In the genomic region with DNA sequence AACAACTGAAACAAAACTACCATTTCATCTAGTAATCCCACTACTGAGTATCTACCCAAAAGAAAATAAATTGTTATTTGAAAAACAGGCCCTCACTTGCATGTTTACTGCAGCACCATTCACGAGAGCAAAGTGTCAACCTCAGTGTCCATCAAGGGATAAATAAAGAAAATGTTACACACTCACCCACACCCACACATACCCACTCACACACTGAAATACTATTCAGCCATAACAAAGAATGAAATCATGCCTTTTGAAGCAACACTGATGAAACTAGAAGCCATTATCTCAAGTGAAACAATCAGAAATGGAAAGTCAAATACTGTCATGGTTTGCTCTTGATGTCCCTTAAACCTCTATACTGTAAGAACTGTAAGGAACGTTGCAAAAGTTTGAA, we compare ENCODE assay signal across 27 cellular contexts. TPM values are rescaled to one million over a fixed set of nuclear protein-coding genes. Genes with fewer than 3 reads are reported as not detected.
"Had no signal": no experiment of that assay in that cellular context is flagged by ENCODE, and none has a peak within 500 bp of the region (broad histone marks: within the 10 kb centered on the region; RNA-seq: fewer than 3 reads in every experiment).

No MANE protein-coding gene starts in this region.

- FAIRE-seq: bronchial epithelial cell had no signal

- H3K4me3 Mint-ChIP-seq: activated CD8-positive, alpha-beta memory T cell treated with anti-CD3 and anti-CD28 coated beads, Interleukin-2, amount 10 ng/mL, durations not matched to agents 7 days and 5 days had no signal

- DNase-seq: activated CD4-positive, CD25-positive, alpha-beta regulatory T cell; activated CD8-positive, alpha-beta memory T cell treated with anti-CD3 and anti-CD28 coated beads, Interleukin-2, amount 10 ng/mL, durations not matched to agents 7 days and 5 days; activated effector memory CD4-positive, alpha-beta T cell treated with Interleukin-2 at 50 U/mL for 16 hours; activated naive CD4-positive, alpha-beta T cell treated with Interleukin-2 at 50 U/mL for 16 hours; amniotic stem cell; body of pancreas; central memory CD4-positive, alpha-beta T cell; MG63; MV-4-11; NCI-H1092 treated with DMSO at 0.1 percent for 48 hours; NCI-H1417 treated with DMSO at 0.1 percent for 48 hours; NCI-H1694; NCI-H2029; NCI-H2107; NCI-H2171 treated with DMSO at 0.1 percent for 48 hours; NCI-H345; NCI-H510A; NK-92 treated with Interleukin-12 subunit alpha and Interleukin-12 subunit beta, amount 100 ng/mL, for 24 hours; OCI-M1; Peyer's patch; Right ventricle myocardium superior; SJCRH30; SK-N-SH had no signal

- H3K27ac Mint-ChIP-seq: activated CD8-positive, alpha-beta memory T cell treated with anti-CD3 and anti-CD28 coated beads, Interleukin-2, amount 10 ng/mL, durations not matched to agents 7 days and 5 days had no signal

- ATAC-seq: activated CD8-positive, alpha-beta memory T cell treated with anti-CD3 and anti-CD28 coated beads, Interleukin-2, amount 10 ng/mL, durations not matched to agents 7 days and 5 days; body of pancreas had no signal

- H3K36me3 Mint-ChIP-seq: activated CD8-positive, alpha-beta memory T cell treated with anti-CD3 and anti-CD28 coated beads, Interleukin-2, amount 10 ng/mL, durations not matched to agents 7 days and 5 days had no signal

RNA-seq across cellular contexts. Expression of a gene that starts 44.8 kb away (rescaled TPM):
- total RNA-seq: ascending aorta; bronchial epithelial cell; chondrocyte; Right ventricle myocardium superior; SJCRH30; T-helper 2 cell treated with Interferon-gamma antibody and Interleukin-4, amounts not matched to agents 100 ng/mL and 5 ng/mL, for 36 hours had no signal
- polyA plus RNA-seq: SK-N-SH had no signal
